Comparison of ENCODE assay signal across 14 cellular contexts in genomic region chr1:25727026-25727818, GRCh38.
DNase-seq lines count a peak whose midpoint lies in the region; ATAC-seq, FAIRE-seq and TF ChIP-seq lines count a peak whose summit lies in the region.
"Had no signal": no experiment of that assay in that cellular context is flagged by ENCODE, and none has a peak within 500 bp of the region (broad histone marks: within the 10 kb centered on the region; RNA-seq: fewer than 3 reads in every experiment).

No MANE protein-coding gene starts in this region.

- H3K4me1 ChIP-seq in muscle layer of colon (ENCODE audit: insufficient read depth, low read length) (peaks cover 42% of the 10 kb centered on the region), stomach smooth muscle (ENCODE audit: control insufficient read depth, insufficient read depth, low read length) (peaks cover 33% of the 10 kb centered on the region)

- FAIRE-seq in H54 (lab: Jason Lieb, UNC) = no peak
- FAIRE-seq: frontal cortex had no signal

- TF ChIP-seq POLR2A in H54 (IDR thresholded peaks at IDR 0.05; ENCODE audit: low read depth, low read length) = no peak

- peak; percentile 48; the same call in 2 of the 3 replicates for ATAC-seq in SK-N-SH treated with all-trans-retinoic acid at 6 μM for 48 hours
- ATAC-seq in GM18870 (IDR thresholded peaks at IDR 0.05; ENCODE audit: unreplicated experiment) = no peak
- ATAC-seq: activated naive CD4-positive, alpha-beta T cell treated with anti-CD3 and anti-CD28 coated beads, Interleukin-2, amount 50 U/mL, for 72 hours had no signal

- TF ChIP-seq CTCF in fibroblast of mammary gland (conservative IDR thresholded peaks at IDR 0.05; ENCODE audit: control insufficient read depth, insufficient read depth, low read depth, low read length) = no peak

- H3K4me3 ChIP-seq in fibroblast of mammary gland (ENCODE audit: control insufficient read depth, low read depth, low read length) = no peak overlapping the region
- peak overlapping the region in 1 of 2 donors; percentile 25 for H3K4me3 ChIP-seq in muscle layer of colon (ENCODE audit: low read depth in 1 of 2, low read length in 2 of 2)
- peak overlapping the region in 1 of 2 donors; percentile 49 for H3K4me3 ChIP-seq in stomach smooth muscle (ENCODE audit: low read length in 2 of 2)

- H3K9ac ChIP-seq in muscle layer of colon (ENCODE audit: low read length) (no peak overlapping the region), stomach smooth muscle (ENCODE audit: low read length in 2 of 2) (no peak overlapping the region)

- DNase-seq in fibroblast of mammary gland (ENCODE audit: low read depth) (peak; percentile 43), H54 (ENCODE audit: insufficient read length, low spot score) (no peak), GM19240 (ENCODE audit: insufficient read length, low spot score) (no peak)
- DNase-seq in activated CD4-positive, alpha-beta T cell treated with anti-CD3 and anti-CD28 coated beads, Interleukin-2, amount 50 U/mL, for 1 hour = no peak
- DNase-seq: activated CD8-positive, alpha-beta memory T cell treated with anti-CD3 and anti-CD28 coated beads for 24 hours; CD8-positive, alpha-beta memory T cell; NCI-H2227 treated with DMSO at 0.1 percent for 48 hours; T-helper 2 cell had no signal

- peak overlapping the region; percentile 77 for H3K27ac ChIP-seq in muscle layer of colon (ENCODE audit: low read depth, low read length)
- peak overlapping the region; percentile 46 for H3K27ac ChIP-seq in stomach smooth muscle (ENCODE audit: low read length)

- H3K27me3 ChIP-seq in muscle layer of colon (ENCODE audit: control insufficient read depth in 1 of 2, insufficient read depth in 2 of 2, low read length in 2 of 2) = no peaks in the 10 kb centered on the region
- no peaks in the 10 kb centered on the region for H3K27me3 ChIP-seq in stomach smooth muscle (ENCODE audit: control insufficient read depth in 1 of 2, insufficient read depth in 2 of 2, low read length in 2 of 2)

- H3K36me3 ChIP-seq in muscle layer of colon (ENCODE audit: insufficient read depth, low read length) (no peaks in the 10 kb centered on the region), stomach smooth muscle (ENCODE audit: control insufficient read depth in 2 of 2, insufficient read depth in 2 of 2, low read length in 2 of 2) (no peaks in the 10 kb centered on the region)

- no peaks in the 10 kb centered on the region for H3K9me3 ChIP-seq in muscle layer of colon (ENCODE audit: low read length)
- no peaks in the 10 kb centered on the region for H3K9me3 ChIP-seq in stomach smooth muscle (ENCODE audit: control insufficient read depth in 2 of 2, low read length in 2 of 2)

TF ChIP-seq in SK-N-SH treated with all-trans-retinoic acid at 6 μM for 48 hours, 23 proteins besides CTCF, POLR2A, EP300 and RAD21:
- TF ChIP-seq RARB (CRISPR knock-in tag; IDR thresholded peaks at IDR 0.05) (no peak), BACH2 (CRISPR knock-in tag; IDR thresholded peaks at IDR 0.05; ENCODE audit: borderline replicate concordance) (no peak), PPARA (CRISPR knock-in tag; IDR thresholded peaks at IDR 0.05; ENCODE audit: borderline replicate concordance) (no peak), ZC3H10 (CRISPR knock-in tag; IDR thresholded peaks at IDR 0.05) (no peak)
